Comparison of ENCODE assay signal across 8 cellular contexts in the genomic region with DNA sequence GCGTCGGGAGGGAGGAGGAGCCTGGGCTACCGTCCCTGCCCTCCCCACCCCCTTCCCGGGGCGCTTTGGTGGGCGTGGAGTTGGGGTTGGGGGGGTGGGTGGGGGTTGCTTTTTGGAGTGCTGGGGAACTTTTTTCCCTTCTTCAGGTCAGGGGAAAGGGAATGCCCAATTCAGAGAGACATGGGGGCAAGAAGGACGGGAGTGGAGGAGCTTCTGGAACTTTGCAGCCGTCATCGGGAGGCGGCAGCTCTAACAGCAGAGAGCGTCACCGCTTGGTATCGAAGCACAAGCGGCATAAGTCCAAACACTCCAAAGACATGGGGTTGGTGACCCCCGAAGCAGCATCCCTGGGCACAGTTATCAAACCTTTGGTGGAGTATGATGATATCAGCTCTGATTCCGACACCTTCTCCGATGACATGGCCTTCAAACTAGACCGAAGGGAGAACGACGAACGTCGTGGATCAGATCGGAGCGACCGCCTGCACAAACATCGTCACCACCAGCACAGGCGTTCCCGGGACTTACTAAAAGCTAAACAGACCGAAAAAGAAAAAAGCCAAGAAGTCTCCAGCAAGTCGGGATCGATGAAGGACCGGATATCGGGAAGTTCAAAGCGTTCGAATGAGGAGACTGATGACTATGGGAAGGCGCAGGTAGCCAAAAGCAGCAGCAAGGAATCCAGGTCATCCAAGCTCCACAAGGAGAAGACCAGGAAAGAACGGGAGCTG. TPM values are rescaled to one million over a fixed set of nuclear protein-coding genes. Genes with fewer than 3 reads are reported as not detected.
DNase-seq lines count a peak whose midpoint lies in the region; ATAC-seq, FAIRE-seq and TF ChIP-seq lines count a peak whose summit lies in the region.

No MANE protein-coding gene starts in this region.

- no peak for TF ChIP-seq CTCF in SU-DHL-6 (IDR thresholded peaks at IDR 0.05; ENCODE audit: insufficient read depth, low read length, poor library complexity, severe bottlenecking)
- TF ChIP-seq CTCF in kidney (IDR thresholded peaks at IDR 0.05; ENCODE audit: borderline replicate concordance, extremely low read depth, insufficient read depth), result no peak

- H3K4me1 ChIP-seq in kidney (ENCODE audit: control insufficient read depth in 1 of 2, insufficient read depth in 1 of 2, low read depth in 1 of 2, low read length in 2 of 2), result peaks cover 0 to 10% of the 10 kb centered on the region in 2 donors

- H2AFZ ChIP-seq in SU-DHL-6 (ENCODE audit: low read depth, low read length, severe bottlenecking), result no peak overlapping the region

- peak; percentile 53 to 60 for DNase-seq in activated CD8-positive, alpha-beta memory T cell treated with anti-CD3 and anti-CD28 coated beads for 4 hours (ENCODE audit: low read depth in 2 of 2)
- DNase-seq in activated CD8-positive, alpha-beta memory T cell treated with anti-CD3 and anti-CD28 coated beads, Interleukin-2, amount 50 U/mL, for 48 hours, result no peak
- DNase-seq in central memory CD8-positive, alpha-beta T cell (ENCODE audit: low spot score in 2 of 2), result no peak
- DNase-seq in kidney (peak; percentile 79), NCI-H2107 treated with DMSO at 0.1 percent for 48 hours (lab: John Stamatoyannopoulos, UW; ENCODE audit: unreplicated experiment) (no peak)
- peak; percentile 70 for DNase-seq in stimulated activated CD4-positive, alpha-beta T cell treated with anti-CD3 and anti-CD28 coated beads, Interleukin-4, amount 100 ng/mL, for 1 hour

- H3K4me3 ChIP-seq in SU-DHL-6 (ENCODE audit: insufficient read depth, low read length, poor library complexity, severe bottlenecking) (peak overlapping the region; percentile 70), kidney (ENCODE audit: low read length in 2 of 2) (peak overlapping the region; percentile 97 to 100)

- H3K9ac ChIP-seq in SU-DHL-6 (ENCODE audit: low read length), result peak overlapping the region; percentile 94
- peak overlapping the region; percentile 98 to 99 for H3K9ac ChIP-seq in kidney (ENCODE audit: low read length in 2 of 2)

- no peaks in the 10 kb centered on the region for H3K9me3 ChIP-seq in SU-DHL-6 (ENCODE audit: insufficient read depth, low read length)
- H3K9me3 ChIP-seq in kidney (ENCODE audit: control insufficient read depth in 1 of 2, low read length in 2 of 2), result no peaks in the 10 kb centered on the region

- no peaks in the 10 kb centered on the region for H3K27me3 Mint-ChIP-seq in central memory CD8-positive, alpha-beta T cell

- FAIRE-seq in kidney (lab: Jason Lieb, UNC), result no peak

- peaks cover 55% of the 10 kb centered on the region for H3K79me2 ChIP-seq in SU-DHL-6 (ENCODE audit: insufficient read depth, low read length)

- H4K20me1 ChIP-seq in SU-DHL-6 (ENCODE audit: low read depth, low read length), result peaks cover 11% of the 10 kb centered on the region

- ATAC-seq in HG03045 (IDR thresholded peaks at IDR 0.05; ENCODE audit: unreplicated experiment), result peak; percentile 15
- peak; percentile 21 for ATAC-seq in central memory CD8-positive, alpha-beta T cell (replicated peaks; ENCODE audit: extremely low read depth, poor library complexity, severe bottlenecking)

- H3K9me3 Mint-ChIP-seq in central memory CD8-positive, alpha-beta T cell, result no peaks in the 10 kb centered on the region

- peak overlapping the region; percentile 86 for H3K27ac Mint-ChIP-seq in central memory CD8-positive, alpha-beta T cell (ENCODE audit: low read depth)

- H3F3A ChIP-seq in SU-DHL-6 (ENCODE audit: insufficient read depth), result peaks cover 8% of the 10 kb centered on the region; the same call in 1 of the 2 replicates

- H3K9me2 ChIP-seq in SU-DHL-6 (replicated peaks; ENCODE audit: insufficient read depth, low read length), result no peaks in the 10 kb centered on the region

- no peaks in the 10 kb centered on the region for H3K27me3 ChIP-seq in SU-DHL-6 (ENCODE audit: low read length)

- H3K27ac ChIP-seq in SU-DHL-6 (ENCODE audit: low read depth, low read length) (peak overlapping the region; percentile 73), kidney (ENCODE audit: low read depth in 2 of 2, low read length in 2 of 2) (peak overlapping the region; percentile 96 to 98)

- peaks cover 35% of the 10 kb centered on the region for H3K4me1 Mint-ChIP-seq in central memory CD8-positive, alpha-beta T cell

- H3K36me3 ChIP-seq in SU-DHL-6 (ENCODE audit: low read length) (no peaks in the 10 kb centered on the region), kidney (ENCODE audit: control insufficient read depth in 1 of 2, insufficient read depth in 2 of 2, low read length in 2 of 2) (no peaks in the 10 kb centered on the region)

- peak overlapping the region; percentile 92 for H3K4me2 ChIP-seq in SU-DHL-6 (ENCODE audit: low read depth, low read length, poor library complexity, severe bottlenecking)

- peaks cover 32% of the 10 kb centered on the region for H3K36me3 Mint-ChIP-seq in central memory CD8-positive, alpha-beta T cell (ENCODE audit: insufficient read depth)

- intact Hi-C loops in kidney (cut with DNase I), result no loop called here

- H3K4me3 Mint-ChIP-seq in central memory CD8-positive, alpha-beta T cell, result peak overlapping the region; percentile 85

RNA-seq across cellular contexts. Expression of gene CDK12, which starts 0.8 kb away (rescaled TPM):
- 55.3 TPM for total RNA-seq in kidney
- polyA plus RNA-seq in kidney (ENCODE audit: insufficient read depth, low read depth, low replicate concordance), result 5.6 TPM

RNA-seq across cellular contexts. Expression of gene MED1, which starts 11.0 kb away (rescaled TPM):
- 34.6 TPM for total RNA-seq in kidney
- 7.1 TPM for polyA plus RNA-seq in kidney (ENCODE audit: insufficient read depth, low read depth, low replicate concordance)

Comparison
In these comparisons a context has a peak if more than half of its experiments do, and no peak if none do; other contexts are left out.
1. DNase-seq: peak in activated CD8-positive, alpha-beta memory T cell treated with anti-CD3 and anti-CD28 coated beads for 4 hours (2 of 2), kidney (single experiment) and stimulated activated CD4-positive, alpha-beta T cell treated with anti-CD3 and anti-CD28 coated beads, Interleukin-4, amount 100 ng/mL, for 1 hour (single experiment); none in activated CD8-positive, alpha-beta memory T cell treated with anti-CD3 and anti-CD28 coated beads, Interleukin-2, amount 50 U/mL, for 48 hours (single experiment), central memory CD8-positive, alpha-beta T cell (0 of 2) and NCI-H2107 treated with DMSO at 0.1 percent for 48 hours (single experiment).